1 cellular context compared by ENCODE assay signal in genomic region chr12:45729233-45730115, GRCh38.
TF ChIP-seq lines count a peak whose summit lies in the region.

A gene with protein sequence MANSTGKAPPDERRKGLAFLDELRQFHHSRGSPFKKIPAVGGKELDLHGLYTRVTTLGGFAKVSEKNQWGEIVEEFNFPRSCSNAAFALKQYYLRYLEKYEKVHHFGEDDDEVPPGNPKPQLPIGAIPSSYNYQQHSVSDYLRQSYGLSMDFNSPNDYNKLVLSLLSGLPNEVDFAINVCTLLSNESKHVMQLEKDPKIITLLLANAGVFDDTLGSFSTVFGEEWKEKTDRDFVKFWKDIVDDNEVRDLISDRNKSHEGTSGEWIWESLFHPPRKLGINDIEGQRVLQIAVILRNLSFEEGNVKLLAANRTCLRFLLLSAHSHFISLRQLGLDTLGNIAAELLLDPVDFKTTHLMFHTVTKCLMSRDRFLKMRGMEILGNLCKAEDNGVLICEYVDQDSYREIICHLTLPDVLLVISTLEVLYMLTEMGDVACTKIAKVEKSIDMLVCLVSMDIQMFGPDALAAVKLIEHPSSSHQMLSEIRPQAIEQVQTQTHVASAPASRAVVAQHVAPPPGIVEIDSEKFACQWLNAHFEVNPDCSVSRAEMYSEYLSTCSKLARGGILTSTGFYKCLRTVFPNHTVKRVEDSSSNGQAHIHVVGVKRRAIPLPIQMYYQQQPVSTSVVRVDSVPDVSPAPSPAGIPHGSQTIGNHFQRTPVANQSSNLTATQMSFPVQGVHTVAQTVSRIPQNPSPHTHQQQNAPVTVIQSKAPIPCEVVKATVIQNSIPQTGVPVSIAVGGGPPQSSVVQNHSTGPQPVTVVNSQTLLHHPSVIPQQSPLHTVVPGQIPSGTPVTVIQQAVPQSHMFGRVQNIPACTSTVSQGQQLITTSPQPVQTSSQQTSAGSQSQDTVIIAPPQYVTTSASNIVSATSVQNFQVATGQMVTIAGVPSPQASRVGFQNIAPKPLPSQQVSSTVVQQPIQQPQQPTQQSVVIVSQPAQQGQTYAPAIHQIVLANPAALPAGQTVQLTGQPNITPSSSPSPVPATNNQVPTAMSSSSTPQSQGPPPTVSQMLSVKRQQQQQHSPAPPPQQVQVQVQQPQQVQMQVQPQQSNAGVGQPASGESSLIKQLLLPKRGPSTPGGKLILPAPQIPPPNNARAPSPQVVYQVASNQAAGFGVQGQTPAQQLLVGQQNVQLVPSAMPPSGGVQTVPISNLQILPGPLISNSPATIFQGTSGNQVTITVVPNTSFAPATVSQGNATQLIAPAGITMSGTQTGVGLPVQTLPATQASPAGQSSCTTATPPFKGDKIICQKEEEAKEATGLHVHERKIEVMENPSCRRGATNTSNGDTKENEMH (N-terminal part only) (plus strand): TSS chr12:45729706. CDS start chr12:45729837, 131 bp downstream.

TF ChIP-seq in GM12878, 131 proteins besides CTCF, POLR2A, EP300 and RAD21 (continued from another document and continues in another):
- TF ChIP-seq, protein P1, sequence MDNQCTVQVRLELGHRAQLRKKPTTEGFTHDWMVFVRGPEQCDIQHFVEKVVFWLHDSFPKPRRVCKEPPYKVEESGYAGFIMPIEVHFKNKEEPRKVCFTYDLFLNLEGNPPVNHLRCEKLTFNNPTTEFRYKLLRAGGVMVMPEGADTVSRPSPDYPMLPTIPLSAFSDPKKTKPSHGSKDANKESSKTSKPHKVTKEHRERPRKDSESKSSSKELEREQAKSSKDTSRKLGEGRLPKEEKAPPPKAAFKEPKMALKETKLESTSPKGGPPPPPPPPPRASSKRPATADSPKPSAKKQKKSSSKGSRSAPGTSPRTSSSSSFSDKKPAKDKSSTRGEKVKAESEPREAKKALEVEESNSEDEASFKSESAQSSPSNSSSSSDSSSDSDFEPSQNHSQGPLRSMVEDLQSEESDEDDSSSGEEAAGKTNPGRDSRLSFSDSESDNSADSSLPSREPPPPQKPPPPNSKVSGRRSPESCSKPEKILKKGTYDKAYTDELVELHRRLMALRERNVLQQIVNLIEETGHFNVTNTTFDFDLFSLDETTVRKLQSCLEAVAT (IDR thresholded peaks at IDR 0.05) = peak; percentile 50
- peak in 1 of 2 experiments; percentile 34; a peak in 1 of 4 replicates for TF ChIP-seq BHLHE40 (IDR thresholded peaks at IDR 0.05; ENCODE audit: borderline replicate concordance in 1 of 2, low read depth in 2 of 2, low read length in 1 of 2)
- no peak for TF ChIP-seq SPI1 (IDR thresholded peaks at IDR 0.05; ENCODE audit: borderline replicate concordance, insufficient read depth, low read depth, low read length)
- TF ChIP-seq ZNF384 (IDR thresholded peaks at IDR 0.05; ENCODE audit: borderline replicate concordance, low read depth, low read length) = 0 out of 2 replicates have a peak, but pooled peaks have one; percentile 9
- peak; percentile 59 for TF ChIP-seq IKZF1 (conservative IDR thresholded peaks at IDR 0.05)
- peak; percentile 51; the same call in 1 of the 2 replicates for TF ChIP-seq RELB (IDR thresholded peaks at IDR 0.05; ENCODE audit: low read depth)
- TF ChIP-seq SMARCA5 (IDR thresholded peaks at IDR 0.05) = no peak
- TF ChIP-seq SRF (IDR thresholded peaks at IDR 0.05; ENCODE audit: low read depth in 2 of 2, low read length in 2 of 2) = no peak
- TF ChIP-seq, protein P2, sequence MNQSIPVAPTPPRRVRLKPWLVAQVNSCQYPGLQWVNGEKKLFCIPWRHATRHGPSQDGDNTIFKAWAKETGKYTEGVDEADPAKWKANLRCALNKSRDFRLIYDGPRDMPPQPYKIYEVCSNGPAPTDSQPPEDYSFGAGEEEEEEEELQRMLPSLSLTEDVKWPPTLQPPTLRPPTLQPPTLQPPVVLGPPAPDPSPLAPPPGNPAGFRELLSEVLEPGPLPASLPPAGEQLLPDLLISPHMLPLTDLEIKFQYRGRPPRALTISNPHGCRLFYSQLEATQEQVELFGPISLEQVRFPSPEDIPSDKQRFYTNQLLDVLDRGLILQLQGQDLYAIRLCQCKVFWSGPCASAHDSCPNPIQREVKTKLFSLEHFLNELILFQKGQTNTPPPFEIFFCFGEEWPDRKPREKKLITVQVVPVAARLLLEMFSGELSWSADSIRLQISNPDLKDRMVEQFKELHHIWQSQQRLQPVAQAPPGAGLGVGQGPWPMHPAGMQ (IDR thresholded peaks at IDR 0.05; ENCODE audit: borderline replicate concordance) = no peak
- no peak for TF ChIP-seq NR2F1 (conservative IDR thresholded peaks at IDR 0.05)
- TF ChIP-seq, protein P3, sequence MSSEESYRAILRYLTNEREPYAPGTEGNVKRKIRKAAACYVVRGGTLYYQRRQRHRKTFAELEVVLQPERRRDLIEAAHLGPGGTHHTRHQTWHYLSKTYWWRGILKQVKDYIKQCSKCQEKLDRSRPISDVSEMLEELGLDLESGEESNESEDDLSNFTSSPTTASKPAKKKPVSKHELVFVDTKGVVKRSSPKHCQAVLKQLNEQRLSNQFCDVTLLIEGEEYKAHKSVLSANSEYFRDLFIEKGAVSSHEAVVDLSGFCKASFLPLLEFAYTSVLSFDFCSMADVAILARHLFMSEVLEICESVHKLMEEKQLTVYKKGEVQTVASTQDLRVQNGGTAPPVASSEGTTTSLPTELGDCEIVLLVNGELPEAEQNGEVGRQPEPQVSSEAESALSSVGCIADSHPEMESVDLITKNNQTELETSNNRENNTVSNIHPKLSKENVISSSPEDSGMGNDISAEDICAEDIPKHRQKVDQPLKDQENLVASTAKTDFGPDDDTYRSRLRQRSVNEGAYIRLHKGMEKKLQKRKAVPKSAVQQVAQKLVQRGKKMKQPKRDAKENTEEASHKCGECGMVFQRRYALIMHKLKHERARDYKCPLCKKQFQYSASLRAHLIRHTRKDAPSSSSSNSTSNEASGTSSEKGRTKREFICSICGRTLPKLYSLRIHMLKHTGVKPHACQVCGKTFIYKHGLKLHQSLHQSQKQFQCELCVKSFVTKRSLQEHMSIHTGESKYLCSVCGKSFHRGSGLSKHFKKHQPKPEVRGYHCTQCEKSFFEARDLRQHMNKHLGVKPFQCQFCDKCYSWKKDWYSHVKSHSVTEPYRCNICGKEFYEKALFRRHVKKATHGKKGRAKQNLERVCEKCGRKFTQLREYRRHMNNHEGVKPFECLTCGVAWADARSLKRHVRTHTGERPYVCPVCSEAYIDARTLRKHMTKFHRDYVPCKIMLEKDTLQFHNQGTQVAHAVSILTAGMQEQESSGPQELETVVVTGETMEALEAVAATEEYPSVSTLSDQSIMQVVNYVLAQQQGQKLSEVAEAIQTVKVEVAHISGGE (CRISPR knock-in tag; IDR thresholded peaks at IDR 0.05) = no peak
- no peak for TF ChIP-seq YBX1 (IDR thresholded peaks at IDR 0.05)
- 0 out of 2 replicates have a peak, but pooled peaks have one; percentile 26 for TF ChIP-seq TCF3 (IDR thresholded peaks at IDR 0.05; ENCODE audit: borderline replicate concordance, insufficient read depth, low read depth, low read length)
- TF ChIP-seq, protein P4, sequence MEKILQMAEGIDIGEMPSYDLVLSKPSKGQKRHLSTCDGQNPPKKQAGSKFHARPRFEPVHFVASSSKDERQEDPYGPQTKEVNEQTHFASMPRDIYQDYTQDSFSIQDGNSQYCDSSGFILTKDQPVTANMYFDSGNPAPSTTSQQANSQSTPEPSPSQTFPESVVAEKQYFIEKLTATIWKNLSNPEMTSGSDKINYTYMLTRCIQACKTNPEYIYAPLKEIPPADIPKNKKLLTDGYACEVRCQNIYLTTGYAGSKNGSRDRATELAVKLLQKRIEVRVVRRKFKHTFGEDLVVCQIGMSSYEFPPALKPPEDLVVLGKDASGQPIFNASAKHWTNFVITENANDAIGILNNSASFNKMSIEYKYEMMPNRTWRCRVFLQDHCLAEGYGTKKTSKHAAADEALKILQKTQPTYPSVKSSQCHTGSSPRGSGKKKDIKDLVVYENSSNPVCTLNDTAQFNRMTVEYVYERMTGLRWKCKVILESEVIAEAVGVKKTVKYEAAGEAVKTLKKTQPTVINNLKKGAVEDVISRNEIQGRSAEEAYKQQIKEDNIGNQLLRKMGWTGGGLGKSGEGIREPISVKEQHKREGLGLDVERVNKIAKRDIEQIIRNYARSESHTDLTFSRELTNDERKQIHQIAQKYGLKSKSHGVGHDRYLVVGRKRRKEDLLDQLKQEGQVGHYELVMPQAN (conservative IDR thresholded peaks at IDR 0.05) = peak; percentile 49; the same call in 1 of the 2 replicates
- TF ChIP-seq ZNF207 (IDR thresholded peaks at IDR 0.05; ENCODE audit: borderline replicate concordance) = no peak
- TF ChIP-seq, protein P5, sequence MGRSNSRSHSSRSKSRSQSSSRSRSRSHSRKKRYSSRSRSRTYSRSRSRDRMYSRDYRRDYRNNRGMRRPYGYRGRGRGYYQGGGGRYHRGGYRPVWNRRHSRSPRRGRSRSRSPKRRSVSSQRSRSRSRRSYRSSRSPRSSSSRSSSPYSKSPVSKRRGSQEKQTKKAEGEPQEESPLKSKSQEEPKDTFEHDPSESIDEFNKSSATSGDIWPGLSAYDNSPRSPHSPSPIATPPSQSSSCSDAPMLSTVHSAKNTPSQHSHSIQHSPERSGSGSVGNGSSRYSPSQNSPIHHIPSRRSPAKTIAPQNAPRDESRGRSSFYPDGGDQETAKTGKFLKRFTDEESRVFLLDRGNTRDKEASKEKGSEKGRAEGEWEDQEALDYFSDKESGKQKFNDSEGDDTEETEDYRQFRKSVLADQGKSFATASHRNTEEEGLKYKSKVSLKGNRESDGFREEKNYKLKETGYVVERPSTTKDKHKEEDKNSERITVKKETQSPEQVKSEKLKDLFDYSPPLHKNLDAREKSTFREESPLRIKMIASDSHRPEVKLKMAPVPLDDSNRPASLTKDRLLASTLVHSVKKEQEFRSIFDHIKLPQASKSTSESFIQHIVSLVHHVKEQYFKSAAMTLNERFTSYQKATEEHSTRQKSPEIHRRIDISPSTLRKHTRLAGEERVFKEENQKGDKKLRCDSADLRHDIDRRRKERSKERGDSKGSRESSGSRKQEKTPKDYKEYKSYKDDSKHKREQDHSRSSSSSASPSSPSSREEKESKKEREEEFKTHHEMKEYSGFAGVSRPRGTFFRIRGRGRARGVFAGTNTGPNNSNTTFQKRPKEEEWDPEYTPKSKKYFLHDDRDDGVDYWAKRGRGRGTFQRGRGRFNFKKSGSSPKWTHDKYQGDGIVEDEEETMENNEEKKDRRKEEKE (IDR thresholded peaks at IDR 0.05) = no peak
- TF ChIP-seq HCFC1 (IDR thresholded peaks at IDR 0.05; ENCODE audit: low read length) = no peak
- 0 out of 2 replicates have a peak, but pooled peaks have one; percentile 11 for TF ChIP-seq TAF1 (IDR thresholded peaks at IDR 0.05; ENCODE audit: borderline replicate concordance, low read depth, low read length)
- TF ChIP-seq EED (IDR thresholded peaks at IDR 0.05; ENCODE audit: low read depth) = 0 out of 2 replicates have a peak, but pooled peaks have one; percentile 23
- no peak for TF ChIP-seq POLR2AphosphoS2 (IDR thresholded peaks at IDR 0.05; ENCODE audit: low read depth, low read length)
- TF ChIP-seq RCOR1 (conservative IDR thresholded peaks at IDR 0.05; ENCODE audit: low read depth, low read length) = 0 out of 2 replicates have a peak, but pooled peaks have one; percentile 40
- no peak for TF ChIP-seq ELK1 (IDR thresholded peaks at IDR 0.05; ENCODE audit: low read depth, low read length)
- TF ChIP-seq BACH1 (IDR thresholded peaks at IDR 0.05; ENCODE audit: borderline replicate concordance) = no peak
- no peak for TF ChIP-seq NFXL1 (IDR thresholded peaks at IDR 0.05; ENCODE audit: borderline replicate concordance)
- no peak for TF ChIP-seq ZBTB4 (CRISPR knock-in tag; IDR thresholded peaks at IDR 0.05)
- no peak; the same call in none of the 2 replicates for TF ChIP-seq ASH2L (IDR thresholded peaks at IDR 0.05; ENCODE audit: borderline replicate concordance, low read depth)
- TF ChIP-seq ZNF24 (IDR thresholded peaks at IDR 0.05) = no peak
- no peak for TF ChIP-seq DPF2 (IDR thresholded peaks at IDR 0.05)
